ENCODE assay signal across 18 cellular contexts in the genomic region with DNA sequence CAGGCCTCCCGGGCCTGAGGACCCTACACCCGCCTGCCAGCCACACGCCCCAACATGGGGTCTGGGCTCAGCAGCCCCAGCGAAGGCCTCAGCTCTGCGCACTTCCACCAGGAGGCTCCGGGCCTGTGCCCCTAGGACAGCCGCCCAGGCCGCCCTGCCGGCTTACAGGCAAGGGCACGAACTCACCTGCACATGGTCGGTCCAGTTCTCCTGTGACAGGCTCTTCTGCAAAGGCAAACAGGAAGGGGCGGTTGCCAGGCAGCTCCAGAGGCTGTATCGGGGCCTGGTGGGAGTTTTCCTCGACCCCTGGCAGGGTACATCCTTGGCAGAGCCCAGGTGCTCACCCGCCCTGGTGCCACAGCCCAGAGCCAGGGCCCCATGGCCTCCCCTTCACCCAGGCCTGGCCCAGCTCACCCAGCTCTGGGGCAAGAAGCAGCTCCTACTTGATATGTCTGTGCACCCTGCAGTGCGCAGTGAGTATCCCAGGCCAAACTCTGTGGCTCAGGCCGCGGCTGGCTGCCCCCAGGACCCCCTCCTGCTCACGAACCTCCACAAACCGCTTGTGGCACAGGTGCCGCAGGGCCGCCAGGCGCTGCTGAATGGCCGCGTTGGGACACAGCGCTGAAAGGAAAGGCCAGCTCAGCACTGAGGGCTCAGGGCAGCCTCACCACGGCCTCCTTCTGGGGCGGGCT. TPM values are rescaled to one million over a fixed set of nuclear protein-coding genes. Genes with fewer than 3 reads are reported as not detected.
DNase-seq lines count a peak whose midpoint lies in the region; ATAC-seq, FAIRE-seq and TF ChIP-seq lines count a peak whose summit lies in the region.
"Had no signal": no experiment of that assay in that cellular context is flagged by ENCODE, and none has a peak within 500 bp of the region (broad histone marks: within the 10 kb centered on the region; RNA-seq: fewer than 3 reads in every experiment).

No MANE protein-coding gene starts in this region.

- no peak overlapping the region for H3K9ac ChIP-seq in subcutaneous abdominal adipose tissue (ENCODE audit: low read length in 5 of 5)
- H3K9ac ChIP-seq: BLaER1, KMS-11 had no signal

- H3K9me3 ChIP-seq in heart left ventricle (peaks cover 0 to 22% (median 11%) of the 10 kb centered on the region in 12 donors), esophagus muscularis mucosa (peaks cover 0 to 16% (median 13%) of the 10 kb centered on the region in 4 donors), lower lobe of right lung (peaks cover 16% of the 10 kb centered on the region), subcutaneous abdominal adipose tissue (ENCODE audit: control insufficient read depth in 5 of 5, low read length in 5 of 5) (peaks cover 0 to 28% (median 20%) of the 10 kb centered on the region in 5 donors)

- H3K4me3 ChIP-seq in heart left ventricle (no peak overlapping the region), esophagus muscularis mucosa (no peak overlapping the region), lower lobe of right lung (no peak overlapping the region), subcutaneous abdominal adipose tissue (ENCODE audit: low read depth in 1 of 5, low read length in 5 of 5) (no peak overlapping the region)
- H3K4me3 ChIP-seq: BLaER1 had no signal

- TF ChIP-seq CTCF in heart left ventricle (IDR thresholded peaks at IDR 0.05) = no peak
- no peak for TF ChIP-seq CTCF in esophagus muscularis mucosa (IDR thresholded peaks at IDR 0.05)
- no peak for TF ChIP-seq CTCF in lower lobe of right lung (IDR thresholded peaks at IDR 0.05)

- TF ChIP-seq POLR2A in heart left ventricle (IDR thresholded peaks at IDR 0.05) = no peak
- no peak for TF ChIP-seq POLR2A in esophagus muscularis mucosa (IDR thresholded peaks at IDR 0.05; ENCODE audit: low read depth)
- TF ChIP-seq POLR2A in GM12892 (IDR thresholded peaks at IDR 0.05; ENCODE audit: low read depth, low read length) = no peak

- FAIRE-seq in GM12892 (lab: Jason Lieb, UNC) = no peak

- no peaks in the 10 kb centered on the region for H3K27me3 ChIP-seq in heart left ventricle
- no peaks in the 10 kb centered on the region for H3K27me3 ChIP-seq in esophagus muscularis mucosa
- no peaks in the 10 kb centered on the region for H3K27me3 ChIP-seq in lower lobe of right lung (ENCODE audit: low read depth)
- no peaks in the 10 kb centered on the region for H3K27me3 ChIP-seq in subcutaneous abdominal adipose tissue (ENCODE audit: control insufficient read depth in 5 of 5, insufficient read depth in 4 of 5, low read length in 5 of 5)
- H3K27me3 ChIP-seq: BLaER1 had no signal

- H3K27ac ChIP-seq in heart left ventricle (peak overlapping the region; percentile 35 to 86 (median 73)), esophagus muscularis mucosa (replicated peaks in 1 of 4) (peak overlapping the region in 3 of 4 donors; percentile 23 to 54 (median 27)), lower lobe of right lung (peak overlapping the region; percentile 81), subcutaneous abdominal adipose tissue (ENCODE audit: low read depth, low read length) (peak overlapping the region; percentile 23)
- H3K27ac ChIP-seq: BLaER1, KMS-11 had no signal

- intact Hi-C loops in heart left ventricle (cut with DNase I) (loop anchor here in 3 of 10 donors (1.0 to 5.0 kb wide), 3 partner anchors 33 to 53 kb away; no protein-coding TSS in a partner anchor), Right ventricle myocardium superior (cut with DNase I) (no loop called here), esophagus muscularis mucosa (cut with DNase I) (no loop called here), lower lobe of right lung (cut with DNase I) (no loop called here)

- no peak for TF ChIP-seq EP300 in esophagus muscularis mucosa (IDR thresholded peaks at IDR 0.05)

- H3K4me1 ChIP-seq in heart left ventricle (peaks cover 0 to 27% (median 13%) of the 10 kb centered on the region in 12 donors), esophagus muscularis mucosa (peaks cover 5 to 17% (median 14%) of the 10 kb centered on the region in 4 donors), lower lobe of right lung (peaks cover 26% of the 10 kb centered on the region), subcutaneous abdominal adipose tissue (ENCODE audit: control insufficient read depth in 5 of 5, insufficient read depth in 5 of 5, low read length in 5 of 5) (peaks cover 0 to 36% (median 8%) of the 10 kb centered on the region in 5 donors)
- H3K4me1 ChIP-seq: BLaER1 had no signal

- peak; percentile 10 to 21 (median 16) for ATAC-seq in heart left ventricle
- no peak for ATAC-seq in Right ventricle myocardium superior (ENCODE audit: poor library complexity)
- ATAC-seq in lower lobe of right lung = peak; percentile 12 to 28
- ATAC-seq: CD8-positive, alpha-beta T cell; PC-3 had no signal

- 71 to 90% (median 88%) methylated on average over 12 to 28 of the region's 28 CpGs for WGBS in heart left ventricle, 4 donors
- 94% methylated on average over 3 of the region's 28 CpGs for WGBS in esophagus muscularis mucosa

- DNase-seq in heart left ventricle (peak in 1 of 5 donors; percentile 55), Right ventricle myocardium superior (no peak), esophagus muscularis mucosa (ENCODE audit: extremely low spot score) (no peak), lower lobe of right lung (no peak), cerebellar nuclear complex (lab: John Stamatoyannopoulos, UW) (no peak), SW480 (ENCODE audit: low spot score) (no peak), GM12892 (ENCODE audit: insufficient read length) (no peak)
- DNase-seq: 8988T; CD8-positive, alpha-beta T cell; H9; NCI-H146; NCI-H2081; NCI-H748 treated with DMSO at 0.1 percent for 48 hours; PC-3 had no signal

- H3K36me3 ChIP-seq in heart left ventricle = peaks cover 0 to 5% (median 0%) of the 10 kb centered on the region in 9 donors
- H3K36me3 ChIP-seq in esophagus muscularis mucosa = peaks cover 0 to 27% (median 3%) of the 10 kb centered on the region in 4 donors
- H3K36me3 ChIP-seq in lower lobe of right lung = no peaks in the 10 kb centered on the region
- peaks cover 0 to 17% (median 3%) of the 10 kb centered on the region in 5 donors for H3K36me3 ChIP-seq in subcutaneous abdominal adipose tissue (ENCODE audit: control insufficient read depth in 5 of 5, insufficient read depth in 5 of 5, low read length in 5 of 5)

RNA-seq across cellular contexts. Expression of a gene that starts 52.2 kb away (rescaled TPM):
- 10 to 100 TPM in 5 of 9 donors, 1 to 10 TPM in 4; 6.4 to 15.8 (median 10.3) TPM for total RNA-seq in heart left ventricle
- 1 to 10 TPM; 1.6 to 4.2 TPM for polyA plus RNA-seq in heart left ventricle
- total RNA-seq in Right ventricle myocardium superior = 4.4 TPM
- 10 to 100 TPM in 1 of 4 donors, 1 to 10 TPM in 3; 2.9 to 10.3 (median 7.2) TPM for total RNA-seq in esophagus muscularis mucosa
- 6.5 TPM for total RNA-seq in lower lobe of right lung
- 0.95 TPM for polyA plus RNA-seq in GM12892 (2012; ENCODE audit: missing spikeins)
- total RNA-seq: M059J had no signal

Comparison
In these comparisons a context has a peak if more than half of its experiments do, and no peak if none do; other contexts are left out.
1. H3K27ac ChIP-seq: peak in every context shown above with its lines; median percentile 81 in lower lobe of right lung; 73 in heart left ventricle; 27 in esophagus muscularis mucosa; 23 in subcutaneous abdominal adipose tissue.